18 cellular contexts compared by ENCODE assay signal in genomic region chr10:86671419-86671818, GRCh38. TPM values are rescaled to one million over a fixed set of nuclear protein-coding genes. Genes with fewer than 3 reads are reported as not detected.
DNase-seq lines count a peak whose midpoint lies in the region; ATAC-seq and TF ChIP-seq lines count a peak whose summit lies in the region.
"Had no signal": no experiment of that assay in that cellular context is flagged by ENCODE, and none has a peak within 500 bp of the region (broad histone marks: within the 10 kb centered on the region; RNA-seq: fewer than 3 reads in every experiment).

No MANE protein-coding gene starts in this region.

- DNase-seq in NCI-H146 treated with DMSO at 0.1 percent for 48 hours (lab: John Stamatoyannopoulos, UW; ENCODE audit: unreplicated experiment), result peak; percentile 14
- DNase-seq in glutamatergic neuron, result no peak
- no peak for DNase-seq in NCI-H2227 treated with DMSO at 0.1 percent for 48 hours (lab: John Stamatoyannopoulos, UW)
- DNase-seq in activated T-cell treated with anti-CD3 and anti-CD28 coated beads, Interleukin-2, amount 50 U/mL, for 72 hours, result no peak
- DNase-seq: activated CD4-positive, alpha-beta T cell treated with anti-CD3 and anti-CD28 coated beads for 4 hours; foreskin fibroblast; MG63; NCI-H2081 treated with DMSO at 0.1 percent for 48 hours; pancreas; SIG-M5; stimulated activated CD4-positive, alpha-beta T cell treated with anti-CD3 and anti-CD28 coated beads, Interleukin-15, amount 100 ng/mL, for 24 hours had no signal

- no peaks in the 10 kb centered on the region for H3K36me3 Mint-ChIP-seq in glutamatergic neuron (ENCODE audit: unreplicated experiment)
- H3K36me3 Mint-ChIP-seq in activated T-cell treated with anti-CD3 and anti-CD28 coated beads, Interleukin-2, amount 50 U/mL, for 72 hours (ENCODE audit: insufficient read depth in 2 of 2), result no peaks in the 10 kb centered on the region
- H3K36me3 Mint-ChIP-seq: activated naive CD4-positive, alpha-beta T cell treated with anti-CD3 and anti-CD28 coated beads, Interleukin-2, amount 50 U/mL, for 72 hours had no signal

- H3K4me1 Mint-ChIP-seq in glutamatergic neuron (ENCODE audit: low read depth, unreplicated experiment), result peaks cover 60% of the 10 kb centered on the region
- no peaks in the 10 kb centered on the region for H3K4me1 Mint-ChIP-seq in activated T-cell treated with anti-CD3 and anti-CD28 coated beads, Interleukin-2, amount 50 U/mL, for 72 hours (ENCODE audit: low read depth)

- peaks cover 34% of the 10 kb centered on the region for H3K27me3 Mint-ChIP-seq in glutamatergic neuron (ENCODE audit: unreplicated experiment)
- no peaks in the 10 kb centered on the region for H3K27me3 Mint-ChIP-seq in activated T-cell treated with anti-CD3 and anti-CD28 coated beads, Interleukin-2, amount 50 U/mL, for 72 hours (ENCODE audit: low read depth)

- H3K27ac ChIP-seq in BLaER1 treated with 17β-estradiol and CSF1 and Interleukin-3, amounts not matched to agents 10 nM and 100 nM, result no peak overlapping the region
- peak overlapping the region; percentile 94 for H3K27ac ChIP-seq in rectal smooth muscle tissue (ENCODE audit: low read depth, low read length)
- H3K27ac ChIP-seq: pancreas had no signal

- H3K9ac ChIP-seq in BLaER1 treated with 17β-estradiol and CSF1 and Interleukin-3, amounts not matched to agents 10 nM and 100 nM, result no peak overlapping the region
- H3K9ac ChIP-seq in rectal smooth muscle tissue (ENCODE audit: low read length), result no peak overlapping the region

- no peaks in the 10 kb centered on the region for H3K9me3 ChIP-seq in BLaER1 treated with 17β-estradiol and CSF1 and Interleukin-3, amounts not matched to agents 10 nM and 100 nM (replicated peaks in 1 of 11)
- H3K9me3 ChIP-seq: MG63, pancreas had no signal

- peaks cover 0 to 6% (median 0%) of the 10 kb centered on the region in 11 experiments; a peak in 1 of 22 replicates for H3K27me3 ChIP-seq in BLaER1 treated with 17β-estradiol and CSF1 and Interleukin-3, amounts not matched to agents 10 nM and 100 nM
- no peaks in the 10 kb centered on the region for H3K27me3 ChIP-seq in rectal smooth muscle tissue (ENCODE audit: control insufficient read depth, insufficient read depth, low read length)
- H3K27me3 ChIP-seq: MG63, pancreas had no signal

- peak overlapping the region in 8 of 11 experiments; percentile 63 to 93 (median 88); a peak in 14 of 22 replicates for H3K4me2 ChIP-seq in BLaER1 treated with 17β-estradiol and CSF1 and Interleukin-3, amounts not matched to agents 10 nM and 100 nM

- no peak overlapping the region for H3K4me3 ChIP-seq in BLaER1 treated with 17β-estradiol and CSF1 and Interleukin-3, amounts not matched to agents 10 nM and 100 nM
- H3K4me3 ChIP-seq in rectal smooth muscle tissue (ENCODE audit: low read length), result peak overlapping the region; percentile 68
- H3K4me3 ChIP-seq: MG63, pancreas had no signal

- TF ChIP-seq CTCF in glutamatergic neuron (IDR thresholded peaks at IDR 0.05; ENCODE audit: partially characterized antibody, unreplicated experiment), result no peak

- H3K4me3 Mint-ChIP-seq in glutamatergic neuron (ENCODE audit: unreplicated experiment), result peak overlapping the region; percentile 78
- no peak overlapping the region for H3K4me3 Mint-ChIP-seq in activated T-cell treated with anti-CD3 and anti-CD28 coated beads, Interleukin-2, amount 50 U/mL, for 72 hours

- peaks cover 0 to 45% (median 0%) of the 10 kb centered on the region in 11 experiments; a peak in 3 of 22 replicates for H4K20me1 ChIP-seq in BLaER1 treated with 17β-estradiol and CSF1 and Interleukin-3, amounts not matched to agents 10 nM and 100 nM

- H3K9me3 Mint-ChIP-seq in glutamatergic neuron (ENCODE audit: unreplicated experiment), result peaks cover 28% of the 10 kb centered on the region
- no peaks in the 10 kb centered on the region for H3K9me3 Mint-ChIP-seq in activated T-cell treated with anti-CD3 and anti-CD28 coated beads, Interleukin-2, amount 50 U/mL, for 72 hours
- H3K9me3 Mint-ChIP-seq: activated naive CD4-positive, alpha-beta T cell treated with anti-CD3 and anti-CD28 coated beads, Interleukin-2, amount 50 U/mL, for 72 hours had no signal

- H3K27ac Mint-ChIP-seq in glutamatergic neuron (ENCODE audit: unreplicated experiment), result peak overlapping the region; percentile 64
- H3K27ac Mint-ChIP-seq in activated T-cell treated with anti-CD3 and anti-CD28 coated beads, Interleukin-2, amount 50 U/mL, for 72 hours, result no peak overlapping the region
- H3K27ac Mint-ChIP-seq: activated naive CD4-positive, alpha-beta T cell treated with anti-CD3 and anti-CD28 coated beads, Interleukin-2, amount 50 U/mL, for 72 hours had no signal

- no peaks in the 10 kb centered on the region for H3K36me3 ChIP-seq in BLaER1 treated with 17β-estradiol and CSF1 and Interleukin-3, amounts not matched to agents 10 nM and 100 nM
- no peaks in the 10 kb centered on the region for H3K36me3 ChIP-seq in rectal smooth muscle tissue (ENCODE audit: control insufficient read depth, insufficient read depth, low read length)
- H3K36me3 ChIP-seq: MG63, pancreas had no signal

- ATAC-seq in GM18870 (IDR thresholded peaks at IDR 0.05; ENCODE audit: unreplicated experiment) (no peak), GM18858 (IDR thresholded peaks at IDR 0.05; ENCODE audit: unreplicated experiment) (no peak)
- no peak for ATAC-seq in activated T-cell treated with anti-CD3 and anti-CD28 coated beads, Interleukin-2, amount 50 U/mL, for 72 hours (replicated peaks in 1 of 2)
- ATAC-seq: activated naive CD4-positive, alpha-beta T cell treated with anti-CD3 and anti-CD28 coated beads, Interleukin-2, amount 50 U/mL, for 72 hours; pancreas had no signal

- H3K4me1 ChIP-seq in BLaER1 treated with 17β-estradiol and CSF1 and Interleukin-3, amounts not matched to agents 10 nM and 100 nM, result peaks cover 25 to 100% (median 91%) of the 10 kb centered on the region in 10 experiments
- H3K4me1 ChIP-seq in rectal smooth muscle tissue (ENCODE audit: control insufficient read depth, insufficient read depth, low read length), result peaks cover 41% of the 10 kb centered on the region
- H3K4me1 ChIP-seq: pancreas had no signal

RNA-seq across cellular contexts. Expression of gene LDB3, which starts 3.1 kb away (rescaled TPM):
- 92.0 TPM for total RNA-seq in glutamatergic neuron (ENCODE audit: unreplicated experiment)
- total RNA-seq in activated T-cell treated with anti-CD3 and anti-CD28 coated beads, Interleukin-2, amount 50 U/mL, for 72 hours, result under 1 TPM; 0.14 to 0.16 TPM
- total RNA-seq: bronchial epithelial cell, HT1080 had no signal

RNA-seq across cellular contexts. Expression of gene OPN4, which starts 17.1 kb away (rescaled TPM):
- not detected for total RNA-seq in glutamatergic neuron (ENCODE audit: unreplicated experiment)
- not detected for total RNA-seq in activated T-cell treated with anti-CD3 and anti-CD28 coated beads, Interleukin-2, amount 50 U/mL, for 72 hours
- total RNA-seq: activated naive CD4-positive, alpha-beta T cell treated with anti-CD3 and anti-CD28 coated beads, Interleukin-2, amount 50 U/mL, for 72 hours; bronchial epithelial cell; HT1080; pancreas had no signal

Comparison
In these comparisons a context has a peak if more than half of its experiments do, and no peak if none do; other contexts are left out.
1. RNA of gene LDB3, which starts 3.1 kb away (total RNA-seq): 92.0 TPM in glutamatergic neuron (single experiment); 0.14 to 0.16 TPM in activated T-cell treated with anti-CD3 and anti-CD28 coated beads, Interleukin-2, amount 50 U/mL, for 72 hours; every median in the first group is over 10 times any median in the second.